Comparison of ENCODE assay signal across 9 cellular contexts in the genomic region with DNA sequence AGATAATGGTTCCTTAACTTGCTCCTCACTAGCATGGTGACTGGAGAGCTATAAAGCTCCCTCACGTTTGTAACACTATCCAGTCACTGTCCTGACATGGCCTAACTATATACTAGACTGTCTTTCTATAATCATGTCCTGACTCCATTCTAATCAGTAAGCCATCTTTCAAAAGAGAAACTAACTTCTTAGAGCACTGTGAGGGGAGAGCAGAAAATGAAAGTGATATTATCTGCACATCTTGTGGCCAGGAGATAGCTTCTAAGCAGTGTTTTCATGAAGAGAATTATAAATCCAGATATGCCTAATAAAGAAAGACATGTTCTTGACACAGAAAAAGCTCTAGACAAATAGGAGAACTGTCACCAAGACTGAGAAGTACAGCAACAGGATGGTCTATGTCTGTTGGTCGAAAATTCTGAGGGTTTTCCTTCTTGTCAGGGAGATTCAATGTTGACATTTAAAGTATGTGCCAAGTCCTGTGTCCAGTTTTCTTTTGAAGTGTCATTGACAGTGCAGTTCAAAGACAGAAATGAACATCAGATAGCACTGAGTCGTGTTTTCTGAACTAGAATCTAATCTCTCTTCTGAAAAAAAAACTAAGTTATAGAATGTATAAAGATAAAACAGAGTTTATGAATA.
DNase-seq lines count a peak whose midpoint lies in the region; ATAC-seq and TF ChIP-seq lines count a peak whose summit lies in the region.
"Had no signal": no experiment of that assay in that cellular context is flagged by ENCODE, and none has a peak within 500 bp of the region (broad histone marks: within the 10 kb centered on the region; RNA-seq: fewer than 3 reads in every experiment).

No MANE protein-coding gene starts in this region.

- no peak for TF ChIP-seq CTCF in HL-60 (IDR thresholded peaks at IDR 0.05; ENCODE audit: insufficient read depth, low read length)
- no peak for TF ChIP-seq CTCF in parathyroid adenoma (IDR thresholded peaks at IDR 0.05)
- no peak for TF ChIP-seq CTCF in left ventricle myocardium inferior (IDR thresholded peaks at IDR 0.05; ENCODE audit: borderline replicate concordance)

- CTCF ChIA-PET in activated CD4-positive, alpha-beta memory T cell treated with anti-CD3 and anti-CD28 coated beads, Interleukin-2, amount 10 ng/mL, durations not matched to agents 7 days and 5 days (lab: Charles Lee), result no interaction called here

- DNase-seq in DMS53 treated with DMSO at 0.1 percent for 48 hours (lab: John Stamatoyannopoulos, UW; ENCODE audit: unreplicated experiment) (peak; percentile 8), DMS53 (lab: John Stamatoyannopoulos, UW) (no peak), HCEC 1CT (peak; percentile 27), HL-60 (ENCODE audit: low read depth in 1 of 2, low spot score in 1 of 2) (no peak), left cardiac atrium (no peak), left ventricle myocardium inferior (no peak)
- no peak for DNase-seq in activated CD4-positive, alpha-beta memory T cell treated with anti-CD3 and anti-CD28 coated beads, Interleukin-2, amount 10 ng/mL, durations not matched to agents 7 days and 5 days

- no peak overlapping the region for H3K4me3 Mint-ChIP-seq in activated CD4-positive, alpha-beta memory T cell treated with anti-CD3 and anti-CD28 coated beads, Interleukin-2, amount 10 ng/mL, durations not matched to agents 7 days and 5 days

- peak overlapping the region; percentile 40 for H3K27ac ChIP-seq in HL-60 (replicated peaks)
- peak overlapping the region; percentile 17 for H3K27ac ChIP-seq in parathyroid adenoma
- H3K27ac ChIP-seq in left ventricle myocardium inferior (replicated peaks), result no peak overlapping the region
- H3K27ac ChIP-seq: 22Rv1 had no signal

- H2AFZ ChIP-seq in parathyroid adenoma, result peak overlapping the region; percentile 72

- H3K27me3 ChIP-seq in HL-60 (ENCODE audit: insufficient read depth, poor library complexity, severe bottlenecking) (no peaks in the 10 kb centered on the region), parathyroid adenoma (ENCODE audit: control insufficient read depth, insufficient read depth, low read length) (no peaks in the 10 kb centered on the region), left ventricle myocardium inferior (ENCODE audit: low read depth) (no peaks in the 10 kb centered on the region)

- H3K9me3 Mint-ChIP-seq in activated CD4-positive, alpha-beta memory T cell treated with anti-CD3 and anti-CD28 coated beads, Interleukin-2, amount 10 ng/mL, durations not matched to agents 7 days and 5 days, result no peaks in the 10 kb centered on the region

- no peak for ATAC-seq in left cardiac atrium

- peaks cover 8% of the 10 kb centered on the region for H3K4me1 Mint-ChIP-seq in activated CD4-positive, alpha-beta memory T cell treated with anti-CD3 and anti-CD28 coated beads, Interleukin-2, amount 10 ng/mL, durations not matched to agents 7 days and 5 days

- POLR2A ChIA-PET in activated CD4-positive, alpha-beta memory T cell treated with anti-CD3 and anti-CD28 coated beads, Interleukin-2, amount 10 ng/mL, durations not matched to agents 7 days and 5 days (lab: Charles Lee), result no interaction called here

- no peaks in the 10 kb centered on the region for H3K36me3 ChIP-seq in parathyroid adenoma (ENCODE audit: control insufficient read depth, insufficient read depth, low read length)
- no peaks in the 10 kb centered on the region for H3K36me3 ChIP-seq in left ventricle myocardium inferior

- no peak overlapping the region for H3K27ac Mint-ChIP-seq in activated CD4-positive, alpha-beta memory T cell treated with anti-CD3 and anti-CD28 coated beads, Interleukin-2, amount 10 ng/mL, durations not matched to agents 7 days and 5 days

- H3K9me3 ChIP-seq in parathyroid adenoma (ENCODE audit: control insufficient read depth, low read length) (no peaks in the 10 kb centered on the region), left ventricle myocardium inferior (replicated peaks) (peaks cover 32% of the 10 kb centered on the region)

- H3K9ac ChIP-seq in parathyroid adenoma, result no peak overlapping the region

- H3K79me2 ChIP-seq in parathyroid adenoma, result no peaks in the 10 kb centered on the region

- H3K4me2 ChIP-seq in parathyroid adenoma (ENCODE audit: low read length), result peak overlapping the region; percentile 23

- H3K4me1 ChIP-seq in parathyroid adenoma (peaks cover 4% of the 10 kb centered on the region), left ventricle myocardium inferior (no peaks in the 10 kb centered on the region)

- H3K4me3 ChIP-seq in HL-60 (replicated peaks; ENCODE audit: insufficient read depth, low read length) (no peak overlapping the region), parathyroid adenoma (ENCODE audit: low read depth, low read length) (no peak overlapping the region), left ventricle myocardium inferior (no peak overlapping the region)

- no peaks in the 10 kb centered on the region for H3K36me3 Mint-ChIP-seq in activated CD4-positive, alpha-beta memory T cell treated with anti-CD3 and anti-CD28 coated beads, Interleukin-2, amount 10 ng/mL, durations not matched to agents 7 days and 5 days (ENCODE audit: low read depth)

- no peaks in the 10 kb centered on the region for H3K27me3 Mint-ChIP-seq in activated CD4-positive, alpha-beta memory T cell treated with anti-CD3 and anti-CD28 coated beads, Interleukin-2, amount 10 ng/mL, durations not matched to agents 7 days and 5 days

- intact Hi-C loops in left cardiac atrium (cut with DNase I), result no loop called here
- intact Hi-C loops in left ventricle myocardium inferior (cut with micrococcal nuclease), result no loop called here

Comparison
In these comparisons a context has a peak if more than half of its experiments do, and no peak if none do; other contexts are left out.
1. DNase-seq: peak in DMS53 treated with DMSO at 0.1 percent for 48 hours (single experiment) and HCEC 1CT (single experiment); none in DMS53 (single experiment), HL-60 (0 of 2), left cardiac atrium (single experiment), left ventricle myocardium inferior (single experiment) and activated CD4-positive, alpha-beta memory T cell treated with anti-CD3 and anti-CD28 coated beads, Interleukin-2, amount 10 ng/mL, durations not matched to agents 7 days and 5 days (single experiment).